Comparison of ENCODE assay signal across 8 cellular contexts in the genomic region with DNA sequence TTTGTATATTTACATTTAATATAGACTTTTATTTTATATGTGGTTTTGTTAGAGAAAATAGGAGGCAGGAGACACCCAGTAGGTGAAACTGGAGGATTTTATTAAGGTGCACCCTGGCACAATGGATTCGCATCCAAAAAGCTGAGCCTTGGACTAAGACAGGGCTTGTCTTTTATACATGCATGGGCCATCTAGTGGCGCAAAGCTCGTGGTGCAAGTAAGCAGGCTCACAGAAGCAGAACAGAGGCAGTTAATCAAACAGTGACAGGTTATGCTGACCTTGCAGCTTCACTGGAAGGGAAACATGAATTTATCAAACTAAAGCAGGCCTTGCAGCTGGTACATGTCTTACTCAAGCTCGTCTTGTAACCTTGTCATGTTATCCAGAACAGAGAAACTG. TPM values are rescaled to one million over a fixed set of nuclear protein-coding genes. Genes with fewer than 3 reads are reported as not detected.
DNase-seq lines count a peak whose midpoint lies in the region; ATAC-seq and TF ChIP-seq lines count a peak whose summit lies in the region.

No MANE protein-coding gene starts in this region.

- DNase-seq in CD8-positive, alpha-beta T cell: peak in 5 of 7 experiments; percentile 9 to 57 (median 37)
- DNase-seq in HFFc6 (peak; percentile 4), foreskin fibroblast (peak; percentile 0 to 2), NCI-H1436 (lab: John Stamatoyannopoulos, UW) (no peak), epidermal melanocyte (ENCODE audit: insufficient read length, low spot score) (no peak)
- DNase-seq in activated CD4-positive, alpha-beta T cell treated with anti-CD3 and anti-CD28 coated beads, Interleukin-2, amount 10 ng/mL, durations not matched to agents 24 days and 14 days: peak; percentile 67
- peak; percentile 4 to 12 for DNase-seq in stimulated activated CD8-positive, alpha-beta memory T cell treated with anti-CD3 and anti-CD28 coated beads, Interleukin-7, amount 100 ng/mL, for 4 hours (ENCODE audit: low read depth in 2 of 2)

- H3K4me1 Mint-ChIP-seq in CD8-positive, alpha-beta T cell (ENCODE audit: low read depth): peaks cover 3% of the 10 kb centered on the region
- H3K4me1 Mint-ChIP-seq in HFFc6 (ENCODE audit: low read depth): no peaks in the 10 kb centered on the region
- no peaks in the 10 kb centered on the region for H3K4me1 Mint-ChIP-seq in activated CD4-positive, alpha-beta T cell treated with anti-CD3 and anti-CD28 coated beads, Interleukin-2, amount 10 ng/mL, durations not matched to agents 24 days and 14 days

- H3K9me3 Mint-ChIP-seq in CD8-positive, alpha-beta T cell: peaks cover under 1% of the 10 kb centered on the region
- peaks cover 46% of the 10 kb centered on the region for H3K9me3 Mint-ChIP-seq in HFFc6
- H3K9me3 Mint-ChIP-seq in activated CD4-positive, alpha-beta T cell treated with anti-CD3 and anti-CD28 coated beads, Interleukin-2, amount 10 ng/mL, durations not matched to agents 24 days and 14 days: peaks cover 28% of the 10 kb centered on the region

- no peak overlapping the region for H3K27ac ChIP-seq in CD8-positive, alpha-beta T cell (ENCODE audit: low read depth, low read length)

- H3K4me3 ChIP-seq in CD8-positive, alpha-beta T cell (ENCODE audit: low read depth, low read length): no peak overlapping the region
- no peak overlapping the region for H3K4me3 ChIP-seq in foreskin fibroblast (ENCODE audit: low read depth in 1 of 2, low read length in 2 of 2)

- CTCF ChIA-PET in CD8-positive, alpha-beta T cell (lab: Charles Lee): interaction anchor here (0.8 to 1.5 kb wide), 6 partner anchors 18 to 122 kb away, joined by 3 to 10 read pairs (median 4); a partner anchor contains a TSS

- no peaks in the 10 kb centered on the region for H3K9me3 ChIP-seq in CD8-positive, alpha-beta T cell (ENCODE audit: low read length)

- ATAC-seq in CD8-positive, alpha-beta T cell: peak; percentile 49
- ATAC-seq in GM18519 (IDR thresholded peaks at IDR 0.05; ENCODE audit: low FRiP score, unreplicated experiment): no peak

- H3K36me3 ChIP-seq in CD8-positive, alpha-beta T cell (ENCODE audit: insufficient read depth, low read length): no peaks in the 10 kb centered on the region

- H3K27me3 ChIP-seq in CD8-positive, alpha-beta T cell (ENCODE audit: insufficient read depth, low read length): no peaks in the 10 kb centered on the region

- TF ChIP-seq CTCF in CD8-positive, alpha-beta T cell (IDR thresholded peaks at IDR 0.05): peak; percentile 38
- TF ChIP-seq CTCF in HFFc6 (IDR thresholded peaks at IDR 0.05) (peak; percentile 68), foreskin fibroblast (IDR thresholded peaks at IDR 0.05; ENCODE audit: low read depth, low read length) (peak; percentile 16)

- intact Hi-C loops in CD8-positive, alpha-beta T cell (cut with DNase I, micrococcal nuclease): loop anchor here in 1 of 2 experiments (2.0 kb wide), 1 partner anchor 59 kb away; the partner anchor contains the start of gene ZNF681
- intact Hi-C loops in activated CD4-positive, alpha-beta T cell treated with anti-CD3 and anti-CD28 coated beads, Interleukin-2, amount 10 ng/mL, durations not matched to agents 24 days and 14 days (cut with micrococcal nuclease): no loop called here

- no peak overlapping the region for H3K4me3 Mint-ChIP-seq in CD8-positive, alpha-beta T cell
- no peak overlapping the region for H3K4me3 Mint-ChIP-seq in HFFc6
- no peak overlapping the region for H3K4me3 Mint-ChIP-seq in activated CD4-positive, alpha-beta T cell treated with anti-CD3 and anti-CD28 coated beads, Interleukin-2, amount 10 ng/mL, durations not matched to agents 24 days and 14 days

- POLR2A ChIA-PET in CD8-positive, alpha-beta T cell (lab: Charles Lee): interaction anchor here (1.0 kb wide), 1 partner anchor 59 kb away, joined by 8 read pairs; the partner anchor contains the start of gene ZNF681

- H3K4me1 ChIP-seq in CD8-positive, alpha-beta T cell (ENCODE audit: insufficient read depth, low read length): no peaks in the 10 kb centered on the region

- H3K27me3 Mint-ChIP-seq in CD8-positive, alpha-beta T cell (ENCODE audit: low read depth): no peaks in the 10 kb centered on the region
- H3K27me3 Mint-ChIP-seq in HFFc6 (ENCODE audit: insufficient read depth): peaks cover 1% of the 10 kb centered on the region; the same call in 1 of the 2 replicates
- no peaks in the 10 kb centered on the region for H3K27me3 Mint-ChIP-seq in activated CD4-positive, alpha-beta T cell treated with anti-CD3 and anti-CD28 coated beads, Interleukin-2, amount 10 ng/mL, durations not matched to agents 24 days and 14 days

- H3K27ac Mint-ChIP-seq in CD8-positive, alpha-beta T cell: no peak overlapping the region
- H3K27ac Mint-ChIP-seq in HFFc6: no peak overlapping the region
- H3K27ac Mint-ChIP-seq in activated CD4-positive, alpha-beta T cell treated with anti-CD3 and anti-CD28 coated beads, Interleukin-2, amount 10 ng/mL, durations not matched to agents 24 days and 14 days: no peak overlapping the region

- no peaks in the 10 kb centered on the region for H3K36me3 Mint-ChIP-seq in CD8-positive, alpha-beta T cell
- peaks cover 4% of the 10 kb centered on the region; the same call in 1 of the 2 replicates for H3K36me3 Mint-ChIP-seq in HFFc6 (ENCODE audit: low read depth)
- H3K36me3 Mint-ChIP-seq in activated CD4-positive, alpha-beta T cell treated with anti-CD3 and anti-CD28 coated beads, Interleukin-2, amount 10 ng/mL, durations not matched to agents 24 days and 14 days (ENCODE audit: low read depth): peaks cover 2% of the 10 kb centered on the region

RNA-seq across cellular contexts. Expression of gene ZNF681, which starts 58.8 kb away (rescaled TPM):
- 1 to 10 TPM; 1.7 to 1.8 TPM for total RNA-seq in CD8-positive, alpha-beta T cell
- total RNA-seq in HFFc6 (2021; fragmentation: NEBNext Ultra II Directional; extraction: Animal tissue kit (Norgen Biotek cat#: 25700)): 1 to 10 TPM in 5 of 6 experiments, under 1 TPM in 1; 0.45 to 1.9 (median 1.4) TPM
- total RNA-seq in activated CD4-positive, alpha-beta T cell treated with anti-CD3 and anti-CD28 coated beads, Interleukin-2, amount 10 ng/mL, durations not matched to agents 24 days and 14 days: 2.6 and 3.0 TPM in 2 replicates

Comparison
In these comparisons a context has a peak if more than half of its experiments do, and no peak if none do; other contexts are left out.
1. DNase-seq: peak in CD8-positive, alpha-beta T cell (5 of 7), HFFc6 (single experiment), activated CD4-positive, alpha-beta T cell treated with anti-CD3 and anti-CD28 coated beads, Interleukin-2, amount 10 ng/mL, durations not matched to agents 24 days and 14 days (single experiment), foreskin fibroblast (2 of 2) and stimulated activated CD8-positive, alpha-beta memory T cell treated with anti-CD3 and anti-CD28 coated beads, Interleukin-7, amount 100 ng/mL, for 4 hours (2 of 2); none in NCI-H1436 (single experiment) and epidermal melanocyte (single experiment).
2. CTCF ChIP-seq: peak in every context shown above with its lines; median percentile 68 in HFFc6; 38 in CD8-positive, alpha-beta T cell; 16 in foreskin fibroblast.